In the genomic region with DNA sequence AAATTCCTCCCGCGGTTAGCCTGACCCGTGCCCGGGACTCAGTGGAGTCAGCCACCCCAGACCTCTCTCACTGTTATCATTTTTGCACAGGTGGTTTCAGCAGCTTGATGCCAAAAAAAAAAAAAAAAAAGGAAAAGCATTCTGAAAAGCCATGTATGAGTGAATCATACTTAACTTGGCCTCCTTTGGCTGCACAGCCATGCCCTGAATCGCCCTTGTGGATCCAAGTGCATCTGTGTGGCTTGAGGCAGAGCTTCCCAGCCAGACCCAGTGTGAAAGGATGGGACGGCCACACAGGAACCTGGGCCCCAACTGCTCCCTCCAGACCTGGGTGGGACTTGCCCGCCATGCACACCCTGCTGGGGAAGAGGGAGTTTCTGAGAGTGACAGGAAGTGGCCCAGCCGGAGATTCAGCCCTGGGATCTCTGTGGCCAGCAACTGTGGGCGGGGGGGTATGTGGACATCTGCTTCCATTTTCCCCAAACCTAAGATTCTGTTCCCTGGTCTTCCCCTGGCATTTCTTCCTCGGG, we compare ENCODE assay signal across 1 cellular context.
TF ChIP-seq lines count a peak whose summit lies in the region.

No MANE protein-coding gene starts in this region.

TF ChIP-seq in WTC11, 78 proteins besides CTCF, POLR2A, EP300 and RAD21 (continued from another document):
- TF ChIP-seq, protein P1, sequence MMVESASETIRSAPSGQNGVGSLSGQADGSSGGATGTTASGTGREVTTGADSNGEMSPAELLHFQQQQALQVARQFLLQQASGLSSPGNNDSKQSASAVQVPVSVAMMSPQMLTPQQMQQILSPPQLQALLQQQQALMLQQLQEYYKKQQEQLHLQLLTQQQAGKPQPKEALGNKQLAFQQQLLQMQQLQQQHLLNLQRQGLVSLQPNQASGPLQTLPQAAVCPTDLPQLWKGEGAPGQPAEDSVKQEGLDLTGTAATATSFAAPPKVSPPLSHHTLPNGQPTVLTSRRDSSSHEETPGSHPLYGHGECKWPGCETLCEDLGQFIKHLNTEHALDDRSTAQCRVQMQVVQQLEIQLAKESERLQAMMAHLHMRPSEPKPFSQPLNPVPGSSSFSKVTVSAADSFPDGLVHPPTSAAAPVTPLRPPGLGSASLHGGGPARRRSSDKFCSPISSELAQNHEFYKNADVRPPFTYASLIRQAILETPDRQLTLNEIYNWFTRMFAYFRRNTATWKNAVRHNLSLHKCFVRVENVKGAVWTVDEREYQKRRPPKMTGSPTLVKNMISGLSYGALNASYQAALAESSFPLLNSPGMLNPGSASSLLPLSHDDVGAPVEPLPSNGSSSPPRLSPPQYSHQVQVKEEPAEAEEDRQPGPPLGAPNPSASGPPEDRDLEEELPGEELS (CRISPR knock-in tag; IDR thresholded peaks at IDR 0.05), result no peak
